Comparison of ENCODE assay signal across 15 cellular contexts in the genomic region with DNA sequence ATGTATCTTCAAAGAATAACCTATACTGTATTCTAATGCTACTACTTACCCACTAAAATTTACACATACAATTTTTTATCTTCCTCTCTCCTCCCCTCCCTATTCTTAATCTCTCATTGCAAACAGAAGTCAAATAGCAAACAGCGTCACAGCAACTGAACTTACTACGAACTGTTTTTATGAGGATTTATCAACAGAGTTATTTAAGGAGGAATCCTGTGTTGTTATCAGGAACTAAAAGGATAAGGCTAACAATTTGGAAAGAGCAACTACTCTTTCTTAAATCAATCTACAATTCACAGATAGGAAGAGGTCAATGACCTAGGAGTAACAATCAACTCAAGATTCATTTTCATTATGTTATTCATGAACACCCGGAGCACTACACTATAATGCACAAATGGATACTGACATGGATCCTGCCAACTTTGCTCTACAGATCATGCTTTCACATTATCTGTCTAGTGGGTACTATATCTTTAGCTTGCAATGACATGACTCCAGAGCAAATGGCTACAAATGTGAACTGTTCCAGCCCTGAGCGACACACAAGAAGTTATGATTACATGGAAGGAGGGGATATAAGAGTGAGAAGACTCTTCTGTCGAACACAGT. TPM values are rescaled to one million over a fixed set of nuclear protein-coding genes. Genes with fewer than 3 reads are reported as not detected.
DNase-seq lines count a peak whose midpoint lies in the region; TF ChIP-seq lines count a peak whose summit lies in the region.
"Had no signal": no experiment of that assay in that cellular context is flagged by ENCODE, and none has a peak within 500 bp of the region (broad histone marks: within the 10 kb centered on the region; RNA-seq: fewer than 3 reads in every experiment).

No MANE protein-coding gene starts in this region.

- no peak for TF ChIP-seq POLR2A in tibial nerve (IDR thresholded peaks at IDR 0.05)

- H3K27me3 ChIP-seq in muscle layer of duodenum (ENCODE audit: low read depth, low read length) (no peaks in the 10 kb centered on the region), tibial nerve (no peaks in the 10 kb centered on the region)

- DNase-seq in amniotic epithelial cell (ENCODE audit: low read depth) (peak; percentile 70), foreskin fibroblast (no peak), tibial nerve (ENCODE audit: low spot score in 2 of 2) (no peak), cortex of kidney (lab: John Stamatoyannopoulos, UW) (no peak), NCI-H1694 treated with DMSO at 0.1 percent for 48 hours (lab: John Stamatoyannopoulos, UW) (no peak)
- no peak for DNase-seq in activated effector memory CD4-positive, alpha-beta T cell treated with Interleukin-2 at 50 U/mL for 16 hours
- DNase-seq in activated T-cell treated with anti-CD3 and anti-CD28 coated beads, Interleukin-2, amount 50 U/mL, for 48 hours = no peak
- DNase-seq: activated CD4-positive, alpha-beta memory T cell treated with anti-CD3 and anti-CD28 coated beads, Interleukin-2, amount 10 ng/mL, durations not matched to agents 7 days and 5 days; CD8-positive, alpha-beta T cell; cerebellar nuclear complex; glutamatergic neuron; occipital lobe; stimulated activated CD4-positive, alpha-beta T cell treated with anti-CD3 and anti-CD28 coated beads, Interleukin-4, amount 100 ng/mL, for 4 hours; stimulated activated naive CD4-positive, alpha-beta T cell had no signal

- H3K4me1 ChIP-seq in muscle layer of duodenum (ENCODE audit: control insufficient read depth in 1 of 2, insufficient read depth in 2 of 2, low read length in 2 of 2) = no peaks in the 10 kb centered on the region
- peaks cover 0 to 20% (median 0%) of the 10 kb centered on the region in 4 donors for H3K4me1 ChIP-seq in tibial nerve

- WGBS in tibial nerve, 2 donors = 17 to 20% methylated on average over 5 of the region's 5 CpGs

- H3K36me3 ChIP-seq in muscle layer of duodenum (ENCODE audit: control insufficient read depth in 1 of 2, insufficient read depth in 2 of 2, low read length in 2 of 2) = peaks cover 0 to 5% of the 10 kb centered on the region in 2 donors
- no peaks in the 10 kb centered on the region for H3K36me3 ChIP-seq in tibial nerve

- TF ChIP-seq CTCF in foreskin fibroblast (IDR thresholded peaks at IDR 0.05; ENCODE audit: low read depth, low read length) (no peak), tibial nerve (IDR thresholded peaks at IDR 0.05) (no peak)

- H3K9me3 ChIP-seq in muscle layer of duodenum (ENCODE audit: control insufficient read depth in 1 of 2, low read length in 2 of 2) = no peaks in the 10 kb centered on the region
- no peaks in the 10 kb centered on the region for H3K9me3 ChIP-seq in tibial nerve

- H3K4me3 ChIP-seq in foreskin fibroblast (ENCODE audit: low read depth in 1 of 2, low read length in 2 of 2) (peak overlapping the region; percentile 46 to 76), muscle layer of duodenum (ENCODE audit: low read depth in 1 of 2, low read length in 2 of 2) (peak overlapping the region; percentile 64 to 72), tibial nerve (peak overlapping the region; percentile 33 to 56 (median 35))

- peak in 1 of 2 donors; percentile 40 for TF ChIP-seq EP300 in tibial nerve (IDR thresholded peaks at IDR 0.05)

- peak overlapping the region; percentile 92 for H3K27ac ChIP-seq in muscle layer of duodenum (ENCODE audit: low read length)
- H3K27ac ChIP-seq in tibial nerve = peak overlapping the region; percentile 56 to 86 (median 72)

RNA-seq across cellular contexts. Expression of gene FGF7, which starts 1.0 kb away (rescaled TPM):
- 100 to 1,000 TPM; 102 to 240 (median 175) TPM for total RNA-seq in tibial nerve
- total RNA-seq: activated CD4-positive, alpha-beta memory T cell treated with anti-CD3 and anti-CD28 coated beads, Interleukin-2, amount 10 ng/mL, durations not matched to agents 7 days and 5 days; CD8-positive, alpha-beta T cell had no signal
